Comparison of ENCODE assay signal across 11 cellular contexts in the genomic region with DNA sequence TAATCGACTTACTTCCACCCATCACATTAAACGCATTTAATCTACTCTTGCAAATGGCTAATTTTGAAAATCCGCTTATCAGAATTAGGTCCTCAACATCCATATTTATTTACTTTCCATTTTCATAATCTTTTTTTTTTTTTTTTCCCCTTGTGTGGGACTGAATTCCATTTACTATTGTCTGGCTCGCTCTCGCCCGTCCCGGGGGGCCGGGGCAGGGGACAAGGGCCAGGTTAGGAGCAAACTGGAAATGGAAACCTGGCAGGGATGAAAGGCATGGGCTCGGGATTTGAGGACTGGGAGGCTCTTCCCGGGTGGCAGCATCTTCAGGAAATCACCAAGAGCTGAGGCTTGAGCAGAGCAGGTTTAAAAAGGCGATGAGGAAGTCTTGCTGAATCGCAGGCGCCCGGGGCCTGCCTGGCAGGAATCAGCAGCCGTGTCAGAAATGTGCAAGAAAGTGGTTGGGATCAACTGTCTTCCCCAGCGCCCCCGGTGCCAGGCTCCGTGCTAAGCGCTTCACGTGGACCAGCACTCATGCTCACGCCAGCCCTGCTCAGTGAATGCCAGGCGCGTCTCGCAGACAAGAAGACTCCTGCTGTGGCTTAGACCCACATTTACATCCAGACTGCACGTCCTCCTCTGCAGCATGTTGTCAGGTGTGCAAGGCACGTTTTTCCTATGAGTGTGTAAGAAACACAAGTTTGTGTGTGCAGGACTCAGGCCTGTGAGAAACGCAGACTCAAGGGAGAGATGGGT.
DNase-seq lines count a peak whose midpoint lies in the region; ATAC-seq and TF ChIP-seq lines count a peak whose summit lies in the region.
"Had no signal": no experiment of that assay in that cellular context is flagged by ENCODE, and none has a peak within 500 bp of the region (broad histone marks: within the 10 kb centered on the region; RNA-seq: fewer than 3 reads in every experiment).

No MANE protein-coding gene starts in this region.

- DNase-seq in G401 (ENCODE audit: low spot score): peak; percentile 65
- peak; percentile 23 to 37 for DNase-seq in Kasumi-1 (lab: John Stamatoyannopoulos, UW)
- DNase-seq in endodermal cell: peak; percentile 59
- no peak for DNase-seq in neuronal stem cell (ENCODE audit: low spot score)
- no peak for DNase-seq in cerebellum (ENCODE audit: low spot score)
- no peak for DNase-seq in MM.1S
- DNase-seq: foreskin fibroblast, T1000 had no signal

- no peak overlapping the region for H3K27ac Mint-ChIP-seq in endodermal cell

- no peaks in the 10 kb centered on the region for H3K9me3 Mint-ChIP-seq in endodermal cell

- no peaks in the 10 kb centered on the region for H3K79me1 ChIP-seq in neuronal stem cell (ENCODE audit: low read depth, low read length)

- H3K27ac ChIP-seq in endodermal cell (ENCODE audit: low read depth, low read length) (no peak overlapping the region), neuronal stem cell (replicated peaks; ENCODE audit: low read length) (no peak overlapping the region), MM.1S (ENCODE audit: low read length) (no peak overlapping the region)
- H3K27ac ChIP-seq: GM23248 had no signal

- peak overlapping the region; percentile 76 for H2BK12ac ChIP-seq in neuronal stem cell (ENCODE audit: low read length)

- peak overlapping the region; percentile 23 for H2AK5ac ChIP-seq in neuronal stem cell (ENCODE audit: low read depth, low read length)

- H3K36me3 ChIP-seq in endodermal cell (ENCODE audit: control insufficient read depth, insufficient read depth, low read length): no peaks in the 10 kb centered on the region
- no peaks in the 10 kb centered on the region for H3K36me3 ChIP-seq in neuronal stem cell (replicated peaks in 1 of 2; ENCODE audit: control insufficient read depth in 2 of 2, insufficient read depth in 2 of 2, low read length in 2 of 2)
- no peaks in the 10 kb centered on the region for H3K36me3 ChIP-seq in MM.1S (replicated peaks; ENCODE audit: insufficient read depth, low read length)

- no peaks in the 10 kb centered on the region for H3K9me2 ChIP-seq in MM.1S (replicated peaks; ENCODE audit: insufficient read depth, low read length)

- H3K27me3 ChIP-seq in endodermal cell (ENCODE audit: control insufficient read depth, insufficient read depth, low read length, poor library complexity, severe bottlenecking) (peaks cover 32% of the 10 kb centered on the region), neuronal stem cell (ENCODE audit: control insufficient read depth in 3 of 3, insufficient read depth in 3 of 3, low read depth in 1 of 3, low read length in 3 of 3) (peaks cover 0 to 87% (median 0%) of the 10 kb centered on the region in 3 experiments), MM.1S (replicated peaks; ENCODE audit: insufficient read depth, low read length) (peaks cover 93% of the 10 kb centered on the region)

- TF ChIP-seq CTCF in endodermal cell (conservative IDR thresholded peaks at IDR 0.05) (no peak), MM.1S (IDR thresholded peaks at IDR 0.05; ENCODE audit: low read length) (no peak)

- peak overlapping the region; percentile 53 for H4K8ac ChIP-seq in neuronal stem cell (ENCODE audit: low read depth, low read length)

- peak overlapping the region; percentile 43 for H2BK120ac ChIP-seq in neuronal stem cell (ENCODE audit: low read depth, low read length)

- no peak overlapping the region for H3K23ac ChIP-seq in neuronal stem cell (ENCODE audit: low read depth, low read length, poor library complexity)

- H4K91ac ChIP-seq in neuronal stem cell (ENCODE audit: low read depth, low read length, poor library complexity): no peak overlapping the region

- H2BK15ac ChIP-seq in neuronal stem cell (ENCODE audit: low read length): no peak overlapping the region

- H4K20me1 ChIP-seq in MM.1S (ENCODE audit: insufficient read depth, low read length): no peaks in the 10 kb centered on the region

- peaks cover 25% of the 10 kb centered on the region for H3K4me1 Mint-ChIP-seq in endodermal cell

- no peak overlapping the region for H2BK5ac ChIP-seq in neuronal stem cell (ENCODE audit: low read length)

- H3F3A ChIP-seq in MM.1S (ENCODE audit: insufficient read depth, low read length): no peaks in the 10 kb centered on the region

- H3K4me3 ChIP-seq in endodermal cell (ENCODE audit: low read length) (peak overlapping the region; percentile 70), neuronal stem cell (ENCODE audit: low read length in 2 of 2) (peak overlapping the region; percentile 40 to 62), MM.1S (ENCODE audit: low read length) (no peak overlapping the region)
- H3K4me3 ChIP-seq: GM23248 had no signal

- no peak overlapping the region for H3K9ac ChIP-seq in endodermal cell (ENCODE audit: extremely low read depth, low read length, poor library complexity, severe bottlenecking)
- H3K9ac ChIP-seq in neuronal stem cell (ENCODE audit: low read depth, low read length, poor library complexity): peak overlapping the region; percentile 74
- no peak overlapping the region for H3K9ac ChIP-seq in MM.1S (ENCODE audit: low read length)
- H3K9ac ChIP-seq: GM23248 had no signal

- H3K4me1 ChIP-seq in endodermal cell (ENCODE audit: control insufficient read depth, insufficient read depth, low read length) (peaks cover 3% of the 10 kb centered on the region), neuronal stem cell (ENCODE audit: control insufficient read depth in 2 of 2, insufficient read depth in 1 of 2, low read depth in 1 of 2, low read length in 2 of 2) (peaks cover 17 to 35% of the 10 kb centered on the region in 2 donors), MM.1S (ENCODE audit: low read length) (no peaks in the 10 kb centered on the region)

- H3K4ac ChIP-seq in neuronal stem cell (ENCODE audit: low read length): no peak overlapping the region

- no peaks in the 10 kb centered on the region for H3K9me3 ChIP-seq in endodermal cell (ENCODE audit: control insufficient read depth, low read length)
- H3K9me3 ChIP-seq in neuronal stem cell (replicated peaks in 1 of 2; ENCODE audit: control insufficient read depth in 2 of 2, insufficient read depth in 1 of 2, low read depth in 1 of 2, low read length in 2 of 2): no peaks in the 10 kb centered on the region
- no peaks in the 10 kb centered on the region for H3K9me3 ChIP-seq in MM.1S (replicated peaks; ENCODE audit: insufficient read depth, low read length)

- peak overlapping the region; percentile 1 for H3K14ac ChIP-seq in neuronal stem cell (ENCODE audit: low read length)

- H3K79me2 ChIP-seq in MM.1S (ENCODE audit: low read length): no peaks in the 10 kb centered on the region

- WGBS in endodermal cell (ENCODE audit: insufficient coverage in 1 of 2, insufficient read length in 1 of 2), 2 experiments: 51 to 52% methylated on average over 20 to 27 of the region's 27 CpGs
- WGBS in neuronal stem cell (ENCODE audit: extremely low coverage in 2 of 2, insufficient read length in 2 of 2, insufficient replicate concordance in 1 of 2), 2 donors: no CpG with 5 or more reads among the region's 27 CpGs

- H2AFZ ChIP-seq in neuronal stem cell (ENCODE audit: low read length): peak overlapping the region; percentile 95
- H2AFZ ChIP-seq in MM.1S (ENCODE audit: low read length): no peak overlapping the region
- H2AFZ ChIP-seq: GM23248 had no signal

- in situ Hi-C loops in G401 (cut with HindIII; ENCODE audit: low sequenced_read_pairs): no loop called here

- H3K18ac ChIP-seq in neuronal stem cell (ENCODE audit: low read length): peak overlapping the region; percentile 94

- no peaks in the 10 kb centered on the region for H3K36me3 Mint-ChIP-seq in endodermal cell (ENCODE audit: low read depth)

- peak overlapping the region; percentile 53 for H3K4me3 Mint-ChIP-seq in endodermal cell

- H3K4me2 ChIP-seq in neuronal stem cell (ENCODE audit: insufficient read depth, low read length, poor library complexity, severe bottlenecking) (peak overlapping the region; percentile 54), MM.1S (ENCODE audit: low read depth, low read length) (no peak overlapping the region)

- ATAC-seq in HG03460 (IDR thresholded peaks at IDR 0.05; ENCODE audit: unreplicated experiment) (no peak), GM18498 (IDR thresholded peaks at IDR 0.05; ENCODE audit: unreplicated experiment) (no peak)

- H3K27me3 Mint-ChIP-seq in endodermal cell (ENCODE audit: insufficient read depth): peaks cover 52% of the 10 kb centered on the region

Comparison
In these comparisons a context has a peak if more than half of its experiments do, and no peak if none do; other contexts are left out.
1. DNase-seq: peak in G401 (single experiment), Kasumi-1 (2 of 2) and endodermal cell (single experiment); none in neuronal stem cell (single experiment), cerebellum (single experiment) and MM.1S (single experiment).